19 cellular contexts compared by ENCODE assay signal in genomic region chr9:99398241-99398640, GRCh38.
A peak's percentile ranks its signal among the peaks of the same experiment; 100 is the strongest.
DNase-seq lines count a peak whose midpoint lies in the region; ATAC-seq and TF ChIP-seq lines count a peak whose summit lies in the region.
"Had no signal": no experiment of that assay in that cellular context is flagged by ENCODE, and none has a peak within 500 bp of the region (broad histone marks: within the 10 kb centered on the region; RNA-seq: fewer than 3 reads in every experiment).

No MANE protein-coding gene starts in this region.

- H3K4me1 ChIP-seq in suprapubic skin: no peaks in the 10 kb centered on the region

- H3K27ac ChIP-seq in suprapubic skin: no peak overlapping the region
- H3K27ac ChIP-seq: C4-2B had no signal

- no peak for TF ChIP-seq EP300 in suprapubic skin (IDR thresholded peaks at IDR 0.05)

- H3K9me3 ChIP-seq in suprapubic skin: no peaks in the 10 kb centered on the region

- H3K27me3 ChIP-seq in suprapubic skin: no peaks in the 10 kb centered on the region

- DNase-seq in D341Med (ENCODE audit: low spot score): peak; percentile 56
- peak; percentile 8 for DNase-seq in ELR (ENCODE audit: low read depth)
- peak; percentile 26 for DNase-seq in OCI-M1 (lab: John Stamatoyannopoulos, UW)
- DNase-seq in glutamatergic neuron: no peak
- DNase-seq in activated T-cell treated with anti-CD3 and anti-CD28 coated beads, Interleukin-2, amount 50 U/mL, for 24 hours: no peak
- DNase-seq in suprapubic skin (ENCODE audit: low spot score in 2 of 2): no peak
- DNase-seq in iPS-NIHi11 (ENCODE audit: low spot score): no peak
- DNase-seq: COR-L47, DMS153, Karpas-422, NCI-H1105 treated with DMSO at 0.1 percent for 48 hours, NCI-H1694 treated with DMSO at 0.1 percent for 48 hours, NCI-H2107, NCI-H69, PC-3, T-cell had no signal

- H3K4me3 Mint-ChIP-seq in glutamatergic neuron (ENCODE audit: unreplicated experiment): peak overlapping the region; percentile 13
- no peak overlapping the region for H3K4me3 Mint-ChIP-seq in activated T-cell treated with anti-CD3 and anti-CD28 coated beads, Interleukin-2, amount 50 U/mL, for 24 hours
- H3K4me3 Mint-ChIP-seq: T-cell had no signal

- H3K4me3 ChIP-seq in suprapubic skin: no peak overlapping the region

- H3K27me3 Mint-ChIP-seq in glutamatergic neuron (ENCODE audit: unreplicated experiment): no peaks in the 10 kb centered on the region
- peaks cover 3% of the 10 kb centered on the region for H3K27me3 Mint-ChIP-seq in activated T-cell treated with anti-CD3 and anti-CD28 coated beads, Interleukin-2, amount 50 U/mL, for 24 hours

- H3K4me1 Mint-ChIP-seq in glutamatergic neuron (ENCODE audit: low read depth, unreplicated experiment): peaks cover 11% of the 10 kb centered on the region
- H3K4me1 Mint-ChIP-seq in activated T-cell treated with anti-CD3 and anti-CD28 coated beads, Interleukin-2, amount 50 U/mL, for 24 hours (ENCODE audit: low read depth): no peaks in the 10 kb centered on the region
- H3K4me1 Mint-ChIP-seq: T-cell had no signal

- WGBS in suprapubic skin: 86% methylated on average over 2 of the region's 2 CpGs

- H3K27ac Mint-ChIP-seq in glutamatergic neuron (ENCODE audit: unreplicated experiment): no peak overlapping the region
- no peak overlapping the region for H3K27ac Mint-ChIP-seq in activated T-cell treated with anti-CD3 and anti-CD28 coated beads, Interleukin-2, amount 50 U/mL, for 24 hours
- H3K27ac Mint-ChIP-seq: T-cell had no signal

- H3K36me3 ChIP-seq in suprapubic skin: no peaks in the 10 kb centered on the region

- no peak for ATAC-seq in HG02840 (IDR thresholded peaks at IDR 0.05; ENCODE audit: low FRiP score, unreplicated experiment)
- ATAC-seq: HCT116, PC-3, T-cell had no signal

- H3K36me3 Mint-ChIP-seq in glutamatergic neuron (ENCODE audit: unreplicated experiment): peaks cover 4% of the 10 kb centered on the region
- no peaks in the 10 kb centered on the region for H3K36me3 Mint-ChIP-seq in activated T-cell treated with anti-CD3 and anti-CD28 coated beads, Interleukin-2, amount 50 U/mL, for 24 hours (ENCODE audit: low read depth)
- H3K36me3 Mint-ChIP-seq: T-cell had no signal

- TF ChIP-seq CTCF in glutamatergic neuron (IDR thresholded peaks at IDR 0.05; ENCODE audit: partially characterized antibody, unreplicated experiment) (no peak), suprapubic skin (IDR thresholded peaks at IDR 0.05) (no peak)

- peaks cover 2% of the 10 kb centered on the region for H3K9me3 Mint-ChIP-seq in glutamatergic neuron (ENCODE audit: unreplicated experiment)
- H3K9me3 Mint-ChIP-seq in activated T-cell treated with anti-CD3 and anti-CD28 coated beads, Interleukin-2, amount 50 U/mL, for 24 hours: no peaks in the 10 kb centered on the region
- H3K9me3 Mint-ChIP-seq: T-cell had no signal

- no peak for TF ChIP-seq POLR2A in suprapubic skin (IDR thresholded peaks at IDR 0.05)

Comparison
In these comparisons a context has a peak if more than half of its experiments do, and no peak if none do; other contexts are left out.
1. DNase-seq: peak in D341Med (single experiment), ELR (single experiment) and OCI-M1 (single experiment); none in glutamatergic neuron (single experiment), activated T-cell treated with anti-CD3 and anti-CD28 coated beads, Interleukin-2, amount 50 U/mL, for 24 hours (single experiment), suprapubic skin (0 of 2) and iPS-NIHi11 (single experiment).